Comparison of ENCODE assay signal across 8 cellular contexts in genomic region chr10:30384791-30385201, GRCh38. TPM values are rescaled to one million over a fixed set of nuclear protein-coding genes. Genes with fewer than 3 reads are reported as not detected.
DNase-seq lines count a peak whose midpoint lies in the region; ATAC-seq and TF ChIP-seq lines count a peak whose summit lies in the region.

No MANE protein-coding gene starts in this region.

- H3F3A ChIP-seq in Loucy (ENCODE audit: low read depth), result no peaks in the 10 kb centered on the region

- no peak overlapping the region for H3K9ac ChIP-seq in Loucy (ENCODE audit: low read depth, low read length, poor library complexity, severe bottlenecking)

- no peaks in the 10 kb centered on the region for H3K9me2 ChIP-seq in Loucy (replicated peaks; ENCODE audit: low read depth, low read length)

- TF ChIP-seq CTCF in Loucy (conservative IDR thresholded peaks at IDR 0.05; ENCODE audit: low read length) (peak; percentile 67), astrocyte of the cerebellum (IDR thresholded peaks at IDR 0.05; ENCODE audit: low read depth, low read length, missing control alignments) (peak; percentile 38), lower lobe of right lung (IDR thresholded peaks at IDR 0.05) (peak; percentile 47)

- H2AFZ ChIP-seq in Loucy (ENCODE audit: low read length), result no peak overlapping the region

- no peak overlapping the region for H3K4me2 ChIP-seq in Loucy (ENCODE audit: low read depth, low read length, poor library complexity, severe bottlenecking)

- H3K9me3 ChIP-seq in Loucy (ENCODE audit: insufficient read depth, low read depth, low read length) (no peaks in the 10 kb centered on the region), lower lobe of right lung (no peaks in the 10 kb centered on the region)

- ATAC-seq in lower lobe of right lung (peak in 1 of 2 donors; percentile 76), HG03442 (IDR thresholded peaks at IDR 0.05; ENCODE audit: unreplicated experiment) (no peak), HG02970 (IDR thresholded peaks at IDR 0.05; ENCODE audit: low FRiP score, unreplicated experiment) (no peak), HG03039 (IDR thresholded peaks at IDR 0.05; ENCODE audit: unreplicated experiment) (no peak)

- H4K20me1 ChIP-seq in Loucy (ENCODE audit: insufficient read depth, low read length, poor library complexity, severe bottlenecking), result no peaks in the 10 kb centered on the region

- H3K4me3 ChIP-seq in Loucy (ENCODE audit: low read length, poor library complexity, severe bottlenecking) (no peak overlapping the region), astrocyte of the cerebellum (ENCODE audit: low read depth, low read length) (no peak overlapping the region), lower lobe of right lung (no peak overlapping the region)

- H3K27me3 ChIP-seq in Loucy (ENCODE audit: insufficient read depth, low read length, poor library complexity, severe bottlenecking), result no peaks in the 10 kb centered on the region
- no peaks in the 10 kb centered on the region for H3K27me3 ChIP-seq in lower lobe of right lung (ENCODE audit: low read depth)

- peak; percentile 15 for DNase-seq in NCI-H146 (lab: John Stamatoyannopoulos, UW)
- no peak for DNase-seq in NCI-H146 treated with DMSO at 0.1 percent for 48 hours (lab: John Stamatoyannopoulos, UW; ENCODE audit: unreplicated experiment)
- DNase-seq in astrocyte of the cerebellum (ENCODE audit: low read depth), result no peak
- no peak for DNase-seq in lower lobe of right lung

- no peak overlapping the region for H3K27ac ChIP-seq in lower lobe of right lung

- H3K36me3 ChIP-seq in Loucy (ENCODE audit: insufficient read depth, low read length) (no peaks in the 10 kb centered on the region), lower lobe of right lung (no peaks in the 10 kb centered on the region)

- intact Hi-C loops in lower lobe of right lung (cut with DNase I), result no loop called here

- H3K79me2 ChIP-seq in Loucy (ENCODE audit: insufficient read depth, low read length), result no peaks in the 10 kb centered on the region

- H3K4me1 ChIP-seq in Loucy (ENCODE audit: insufficient read depth, low read length, poor library complexity, severe bottlenecking) (no peaks in the 10 kb centered on the region), lower lobe of right lung (peaks cover 6% of the 10 kb centered on the region)

- in situ Hi-C loops in astrocyte of the cerebellum (cut with HindIII; ENCODE audit: low sequenced_read_pairs), result no loop called here

RNA-seq across cellular contexts. Expression of gene MTPAP, which starts 35.7 kb away (rescaled TPM):
- 23.6 TPM for total RNA-seq in lower lobe of right lung

RNA-seq across cellular contexts. Expression of gene MAP3K8, which starts 49.2 kb away (rescaled TPM):
- 34.0 TPM for total RNA-seq in lower lobe of right lung
